33 cellular contexts compared by ENCODE assay signal in the genomic region with DNA sequence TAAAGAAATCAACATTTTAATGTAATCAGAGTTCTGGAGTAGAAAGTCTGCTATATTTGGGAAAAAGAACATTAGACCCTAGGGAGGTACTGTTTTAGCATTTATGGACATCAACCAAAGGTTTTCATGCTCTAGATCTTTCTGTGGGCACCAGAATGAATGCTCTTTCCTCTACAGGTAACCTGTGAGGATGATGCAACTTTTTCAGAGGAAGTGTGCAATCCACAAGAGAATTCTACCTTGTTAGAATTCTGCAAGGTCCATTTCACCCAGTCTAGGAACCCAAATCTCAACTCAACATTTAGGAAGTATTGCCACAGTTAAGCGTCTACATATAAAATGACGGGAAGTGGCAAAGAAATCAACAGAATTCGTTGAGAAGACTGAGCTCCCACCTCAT.
"Had no signal": no experiment of that assay in that cellular context is flagged by ENCODE, and none has a peak within 500 bp of the region (broad histone marks: within the 10 kb centered on the region; RNA-seq: fewer than 3 reads in every experiment).

No MANE protein-coding gene starts in this region.

- H3K27ac ChIP-seq: adrenal gland, ascending aorta, body of pancreas, brain microvascular endothelial cell, breast epithelium, cardiac muscle cell had no signal

- FAIRE-seq: astrocyte, bronchial epithelial cell had no signal

- H3K9me3 ChIP-seq: adrenal gland, ascending aorta, body of pancreas, breast epithelium had no signal

- H3K4me1 ChIP-seq: adrenal gland, ascending aorta, body of pancreas, breast epithelium had no signal

- H3K4me3 ChIP-seq: adrenal gland, ascending aorta, body of pancreas, breast epithelium, cardiac muscle cell had no signal

- H3K27me3 ChIP-seq: adrenal gland, ascending aorta, body of pancreas, brain microvascular endothelial cell, breast epithelium, cardiac muscle cell had no signal

- ATAC-seq: activated naive CD4-positive, alpha-beta T cell treated with anti-CD3 and anti-CD28 coated beads, Interleukin-2, amount 50 U/mL, for 72 hours; activated naive CD8-positive, alpha-beta T cell treated with anti-CD3 and anti-CD28 coated beads, Interleukin-2, amount 50 U/mL, for 24 hours; activated T-cell treated with anti-CD3 and anti-CD28 coated beads, Interleukin-2, amount 50 U/mL, for 4 hours; activated T-cell treated with anti-CD3 and anti-CD28 coated beads, Interleukin-2, amount 50 U/mL, for 72 hours; activated T-helper 17 cell treated with anti-CD3 and anti-CD28 coated beads, Interleukin-2, amount 50 U/mL, for 72 hours; body of pancreas had no signal

- DNase-seq: activated effector memory CD4-positive, alpha-beta T cell treated with anti-CD3 and anti-CD28 coated beads, Interleukin-2, amount 50 U/mL, for 16 hours; activated effector memory CD4-positive, alpha-beta T cell treated with Interleukin-2 at 50 U/mL for 16 hours; activated gamma-delta T cell; activated gamma-delta T cell treated with Interleukin-2 at 50 U/mL for 16 hours; activated naive CD4-positive, alpha-beta T cell; activated naive CD4-positive, alpha-beta T cell treated with anti-CD3 and anti-CD28 coated beads for 36 hours; activated naive CD4-positive, alpha-beta T cell treated with anti-CD3 and anti-CD28 coated beads, Interleukin-2, amount 10 ng/mL, durations not matched to agents 7 days and 5 days; activated naive CD4-positive, alpha-beta T cell treated with anti-CD3 and anti-CD28 coated beads, Interleukin-2, amount 50 U/mL, for 16 hours; activated naive CD4-positive, alpha-beta T cell treated with Interleukin-2 at 50 U/mL for 16 hours; activated naive CD8-positive, alpha-beta T cell treated with anti-CD3 and anti-CD28 coated beads for 36 hours; activated naive CD8-positive, alpha-beta T cell treated with anti-CD3 and anti-CD28 coated beads, Interleukin-2, amount 10 ng/mL, durations not matched to agents 7 days and 5 days; activated naive CD8-positive, alpha-beta T cell treated with anti-CD3 and anti-CD28 coated beads, Interleukin-2, amount 50 U/mL, for 24 hours; activated T-cell treated with anti-CD3 and anti-CD28 coated beads, Interleukin-2, amount 50 U/mL, for 24 hours; activated T-cell treated with anti-CD3 and anti-CD28 coated beads, Interleukin-2, amount 50 U/mL, for 4 hours; activated T-cell treated with anti-CD3 and anti-CD28 coated beads, Interleukin-2, amount 50 U/mL, for 48 hours; activated T-cell treated with anti-CD3 and anti-CD28 coated beads, Interleukin-2, amount 50 U/mL, for 72 hours; adrenal gland; amniotic stem cell; amygdala; anterior cingulate cortex; aorta; body of pancreas; brain microvascular endothelial cell; caudate nucleus; central memory CD4-positive, alpha-beta T cell; cerebellar nuclear complex had no signal

- H3K36me3 ChIP-seq: adrenal gland, brain microvascular endothelial cell, breast epithelium, cardiac muscle cell had no signal
